Comparison of ENCODE assay signal across 8 cellular contexts in genomic region chr4:67286724-67287123, GRCh38.
"Had no signal": no experiment of that assay in that cellular context is flagged by ENCODE, and none has a peak within 500 bp of the region (broad histone marks: within the 10 kb centered on the region; RNA-seq: fewer than 3 reads in every experiment).

No MANE protein-coding gene starts in this region.

- H3K27ac Mint-ChIP-seq: GM23338, H9, HFFc6 had no signal

- DNase-seq: GM23248, GOT3, H7, H9, HCEC 1CT, HFFc6 had no signal

- H3K4me3 Mint-ChIP-seq: GM23338, H9, HFFc6 had no signal

- ATAC-seq: GM23338, HCT116 had no signal
